In genomic region chr7:123535517-123535916, GRCh38 we compare ENCODE assay signal across 8 cellular contexts. TPM values are rescaled to one million over a fixed set of nuclear protein-coding genes. Genes with fewer than 3 reads are reported as not detected.
DNase-seq lines count a peak whose midpoint lies in the region; ATAC-seq, FAIRE-seq and TF ChIP-seq lines count a peak whose summit lies in the region.

No MANE protein-coding gene starts in this region.

- H3K27ac ChIP-seq in HCT116 (ENCODE audit: low read depth, low read length): no peak overlapping the region

- H3K27me3 ChIP-seq in HCT116 (ENCODE audit: insufficient read depth, low read length): no peaks in the 10 kb centered on the region

- H3K36me3 ChIP-seq in HCT116 (ENCODE audit: control insufficient read depth in 1 of 2, insufficient read depth in 2 of 2, low read length in 2 of 2): no peaks in the 10 kb centered on the region

- no peak for TF ChIP-seq POLR2A in HCT116 (IDR thresholded peaks at IDR 0.05; ENCODE audit: borderline replicate concordance, extremely low read depth, insufficient read depth, insufficient read length)

- H4K20me1 ChIP-seq in HCT116 (ENCODE audit: insufficient read depth): no peaks in the 10 kb centered on the region

- H3K79me2 ChIP-seq in HCT116 (ENCODE audit: insufficient read depth, low read length): no peaks in the 10 kb centered on the region

- RAD21 ChIA-PET in HCT116 (lab: Charles Lee; ENCODE audit: low non-redundant PET in 1 of 2, low total read pairs in 2 of 2, uncharacterized antibody in 2 of 2, unreplicated experiment in 2 of 2): no interaction called here

- no peak overlapping the region for H3K27ac Mint-ChIP-seq in stimulated activated effector memory CD8-positive, alpha-beta T cell treated with anti-CD3 and anti-CD28 coated beads, Interleukin-12 subunit alpha, Interleukin-12 subunit beta, amount 100 ng/mL, for 72 hours

- no peaks in the 10 kb centered on the region for H3K9me3 ChIP-seq in HCT116 (ENCODE audit: control insufficient read depth in 1 of 2, insufficient read depth in 1 of 2, low read depth in 1 of 2, low read length in 2 of 2)

- peak overlapping the region; percentile 86 for H3K4me3 Mint-ChIP-seq in stimulated activated effector memory CD8-positive, alpha-beta T cell treated with anti-CD3 and anti-CD28 coated beads, Interleukin-12 subunit alpha, Interleukin-12 subunit beta, amount 100 ng/mL, for 72 hours

- no peaks in the 10 kb centered on the region for H3K9me3 Mint-ChIP-seq in stimulated activated effector memory CD8-positive, alpha-beta T cell treated with anti-CD3 and anti-CD28 coated beads, Interleukin-12 subunit alpha, Interleukin-12 subunit beta, amount 100 ng/mL, for 72 hours

- H3K4me2 ChIP-seq in HCT116 (ENCODE audit: low read length): peak overlapping the region; percentile 98

- DNase-seq in HCT116 (ENCODE audit: low read depth, low spot score) (no peak), left cardiac atrium (peak; percentile 36), NCI-H748 (lab: John Stamatoyannopoulos, UW; ENCODE audit: unreplicated experiment) (no peak), KG1 (lab: John Stamatoyannopoulos, UW) (no peak), NCI-H1105 treated with DMSO at 0.1 percent for 48 hours (lab: John Stamatoyannopoulos, UW) (no peak), HTR-8/SVneo (ENCODE audit: insufficient read length, low spot score) (no peak)
- no peak for DNase-seq in stimulated activated effector memory CD8-positive, alpha-beta T cell treated with anti-CD3 and anti-CD28 coated beads, Interleukin-12 subunit alpha, Interleukin-12 subunit beta, amount 100 ng/mL, for 72 hours (ENCODE audit: low spot score in 2 of 2)

- H3K36me3 Mint-ChIP-seq in stimulated activated effector memory CD8-positive, alpha-beta T cell treated with anti-CD3 and anti-CD28 coated beads, Interleukin-12 subunit alpha, Interleukin-12 subunit beta, amount 100 ng/mL, for 72 hours: peaks cover 10% of the 10 kb centered on the region

- H3K9ac ChIP-seq in HCT116 (ENCODE audit: low read length): no peak overlapping the region; the same call in 1 of the 2 replicates

- TF ChIP-seq CTCF in HCT116 (IDR thresholded peaks at IDR 0.05 in 2 of 3, conservative IDR thresholded peaks at IDR 0.05 in 1 of 3; ENCODE audit: borderline replicate concordance in 1 of 3, insufficient read depth in 1 of 3, low read depth in 2 of 3, low read length in 2 of 3): no peak
- no peak for TF ChIP-seq CTCF in WI38 (IDR thresholded peaks at IDR 0.05; ENCODE audit: low read depth, low read length)

- FAIRE-seq in HTR-8/SVneo (lab: Jason Lieb, UNC): no peak

- CTCF ChIA-PET in HCT116 (lab: Charles Lee): interaction anchor here (2.6 kb wide), 1 partner anchor 41 kb away, joined by 19 read pairs; no protein-coding TSS in a partner anchor

- no peak for TF ChIP-seq RAD21 in HCT116 (IDR thresholded peaks at IDR 0.05; ENCODE audit: low read depth)

- H3K9me2 ChIP-seq in HCT116 (ENCODE audit: insufficient read depth): no peaks in the 10 kb centered on the region

- H3K4me1 Mint-ChIP-seq in stimulated activated effector memory CD8-positive, alpha-beta T cell treated with anti-CD3 and anti-CD28 coated beads, Interleukin-12 subunit alpha, Interleukin-12 subunit beta, amount 100 ng/mL, for 72 hours: peaks cover 19% of the 10 kb centered on the region

- H3K4me3 ChIP-seq in HCT116 (replicated peaks in 1 of 2; ENCODE audit: low read depth in 1 of 2, low read length in 2 of 2) (peak overlapping the region in 1 of 2 experiments; percentile 6; a peak in 1 of 4 replicates), WI38 (ENCODE audit: low read depth, low read length) (peak overlapping the region; percentile 51)

- ATAC-seq in HCT116 (no peak), left cardiac atrium (no peak)
- no peak for ATAC-seq in stimulated activated effector memory CD8-positive, alpha-beta T cell treated with anti-CD3 and anti-CD28 coated beads, Interleukin-12 subunit alpha, Interleukin-12 subunit beta, amount 100 ng/mL, for 72 hours

- BruUV-seq in HCT116 (replicated peaks; lab: Mats Ljungman, UMichigan): TSS peak; percentile 32

- H3K4me1 ChIP-seq in HCT116 (ENCODE audit: control insufficient read depth in 1 of 2, insufficient read depth in 2 of 2, low read length in 2 of 2): peaks cover 11 to 33% of the 10 kb centered on the region in 2 experiments

- peak overlapping the region; percentile 90 for H2AFZ ChIP-seq in HCT116 (ENCODE audit: low read depth, low read length, poor library complexity, severe bottlenecking)

- POLR2A ChIA-PET in HCT116 (lab: Charles Lee): interaction anchor here (1.3 kb wide), 1 partner anchor 23 kb away, joined by 6 read pairs; the partner anchor contains the start of gene NDUFA5

- intact Hi-C loops in HCT116 (cut with micrococcal nuclease) (no loop called here), left cardiac atrium (cut with DNase I) (no loop called here)

TF ChIP-seq in HCT116, 20 proteins besides CTCF, POLR2A, EP300 and RAD21:
- TF ChIP-seq ATF3 (IDR thresholded peaks at IDR 0.05) (no peak), YY1 (IDR thresholded peaks at IDR 0.05; ENCODE audit: extremely low read depth, insufficient replicate concordance, low read depth, low read length) (no peak), CBX3 (IDR thresholded peaks at IDR 0.05; ENCODE audit: low read depth) (no peak), ZBTB33 (IDR thresholded peaks at IDR 0.05; ENCODE audit: extremely low read depth, insufficient replicate concordance, low read length) (no peak), EZH2 (IDR thresholded peaks at IDR 0.05) (no peak), POLR2AphosphoS5 (IDR thresholded peaks at IDR 0.05; ENCODE audit: low read depth, low read length) (no peak), CEBPB (IDR thresholded peaks at IDR 0.05; ENCODE audit: low read depth) (no peak), ZFX (IDR thresholded peaks at IDR 0.05) (no peak), SP1 (IDR thresholded peaks at IDR 0.05; ENCODE audit: low read depth) (no peak), EGR1 (IDR thresholded peaks at IDR 0.05; ENCODE audit: low read depth) (no peak), TCF7L2 (IDR thresholded peaks at IDR 0.05; ENCODE audit: borderline replicate concordance, extremely low read depth, insufficient read depth, insufficient read length) (no peak), REST (IDR thresholded peaks at IDR 0.05; ENCODE audit: low read depth) (no peak)

RNA-seq across cellular contexts. Expression of gene IQUB, which starts 1.1 kb away (rescaled TPM):
- total RNA-seq in HCT116 (2021; ENCODE audit: unreplicated experiment) (0.79 TPM), left cardiac atrium (under 1 TPM; 0.24 to 0.38 TPM)
- 0.12 and 0.22 TPM in 2 replicates for polyA plus RNA-seq in HCT116 (2012)

RNA-seq across cellular contexts. Expression of gene NDUFA5, which starts 22.1 kb away (rescaled TPM):
- total RNA-seq in HCT116 (2021; ENCODE audit: unreplicated experiment) (64.2 TPM), left cardiac atrium (100 to 1,000 TPM; 240 to 283 TPM)
- polyA plus RNA-seq in HCT116 (2012): 12.7 and 13.0 TPM in 2 replicates
